ENCODE assay signal across 11 cellular contexts in genomic region chr1:112818990-112819689, GRCh38.
DNase-seq lines count a peak whose midpoint lies in the region; ATAC-seq and TF ChIP-seq lines count a peak whose summit lies in the region.
"Had no signal": no experiment of that assay in that cellular context is flagged by ENCODE, and none has a peak within 500 bp of the region (broad histone marks: within the 10 kb centered on the region; RNA-seq: fewer than 3 reads in every experiment).

No MANE protein-coding gene starts in this region.

- no peak for ATAC-seq in GM23338
- peak; percentile 25 for ATAC-seq in gastroesophageal sphincter
- ATAC-seq in HG02973 (IDR thresholded peaks at IDR 0.05; ENCODE audit: unreplicated experiment) = no peak
- ATAC-seq in GM18517 (IDR thresholded peaks at IDR 0.05; ENCODE audit: unreplicated experiment) = no peak
- no peak for ATAC-seq in activated CD8-positive, alpha-beta T cell treated with anti-CD3 and anti-CD28 coated beads for 36 hours

- peaks cover 11% of the 10 kb centered on the region for H3K36me3 Mint-ChIP-seq in GM23338 (ENCODE audit: low read depth)
- no peaks in the 10 kb centered on the region for H3K36me3 Mint-ChIP-seq in activated CD8-positive, alpha-beta T cell treated with anti-CD3 and anti-CD28 coated beads for 36 hours (ENCODE audit: low read depth)
- H3K36me3 Mint-ChIP-seq: brain had no signal

- H3K4me1 ChIP-seq in GM23338 (ENCODE audit: insufficient read depth) = peaks cover 70% of the 10 kb centered on the region
- no peaks in the 10 kb centered on the region for H3K4me1 ChIP-seq in gastroesophageal sphincter
- peaks cover 8% of the 10 kb centered on the region for H3K4me1 ChIP-seq in osteoblast (ENCODE audit: insufficient read depth, low read length)

- CTCF ChIA-PET in activated CD8-positive, alpha-beta T cell treated with anti-CD3 and anti-CD28 coated beads for 36 hours (lab: Charles Lee) = interaction anchor here (1.3 kb wide), 1 partner anchor 101 kb away, joined by 4 read pairs; a partner anchor contains a TSS

- H3K27me3 ChIP-seq in GM23338 (ENCODE audit: insufficient read depth) (no peaks in the 10 kb centered on the region), gastroesophageal sphincter (no peaks in the 10 kb centered on the region), osteoblast (ENCODE audit: insufficient read depth, low read length) (no peaks in the 10 kb centered on the region)

- no peak overlapping the region for H3K4me3 Mint-ChIP-seq in GM23338
- no peak overlapping the region for H3K4me3 Mint-ChIP-seq in activated CD8-positive, alpha-beta T cell treated with anti-CD3 and anti-CD28 coated beads for 36 hours
- H3K4me3 Mint-ChIP-seq: brain had no signal

- no peak for TF ChIP-seq CTCF in GM23338 (conservative IDR thresholded peaks at IDR 0.05; ENCODE audit: low read depth in 2 of 2)
- no peak for TF ChIP-seq CTCF in gastroesophageal sphincter (IDR thresholded peaks at IDR 0.05)
- no peak for TF ChIP-seq CTCF in osteoblast (IDR thresholded peaks at IDR 0.05; ENCODE audit: extremely low read depth, low read depth, low read length)
- no peak for TF ChIP-seq CTCF in activated CD8-positive, alpha-beta T cell treated with anti-CD3 and anti-CD28 coated beads for 36 hours (IDR thresholded peaks at IDR 0.05)

- H3F3A ChIP-seq in GM23338 (replicated peaks; ENCODE audit: low read depth) = peaks cover 11% of the 10 kb centered on the region

- H3K4me2 ChIP-seq in GM23338 = peak overlapping the region; percentile 62
- H3K4me2 ChIP-seq in osteoblast (ENCODE audit: insufficient read depth, low read length) = peak overlapping the region; percentile 68

- no peak for TF ChIP-seq EP300 in gastroesophageal sphincter (IDR thresholded peaks at IDR 0.05)

- H3K27ac ChIP-seq in GM23338 (ENCODE audit: low read depth) (peak overlapping the region; percentile 96), gastroesophageal sphincter (no peak overlapping the region), osteoblast (ENCODE audit: low read depth, low read length) (peak overlapping the region; percentile 48)
- H3K27ac ChIP-seq: VCaP had no signal

- intact Hi-C loops in activated CD8-positive, alpha-beta T cell treated with anti-CD3 and anti-CD28 coated beads for 36 hours (cut with micrococcal nuclease) = no loop called here

- H3K27me3 Mint-ChIP-seq in GM23338 (ENCODE audit: insufficient read depth, low read depth, poor library complexity) = peaks cover 11% of the 10 kb centered on the region
- H3K27me3 Mint-ChIP-seq in activated CD8-positive, alpha-beta T cell treated with anti-CD3 and anti-CD28 coated beads for 36 hours = peaks cover 4% of the 10 kb centered on the region
- H3K27me3 Mint-ChIP-seq: brain had no signal

- H3K4me3 ChIP-seq in GM23338 (no peak overlapping the region), gastroesophageal sphincter (no peak overlapping the region), osteoblast (ENCODE audit: insufficient read depth, low read length) (peak overlapping the region; percentile 28)

- peaks cover 33% of the 10 kb centered on the region for H3K4me1 Mint-ChIP-seq in GM23338
- H3K4me1 Mint-ChIP-seq in activated CD8-positive, alpha-beta T cell treated with anti-CD3 and anti-CD28 coated beads for 36 hours (ENCODE audit: low read depth) = no peaks in the 10 kb centered on the region

- peak overlapping the region; percentile 88 for H3K27ac Mint-ChIP-seq in GM23338
- no peak overlapping the region for H3K27ac Mint-ChIP-seq in activated CD8-positive, alpha-beta T cell treated with anti-CD3 and anti-CD28 coated beads for 36 hours

- no peak for DNase-seq in GM23338 (ENCODE audit: low spot score)
- DNase-seq in SIG-M5 treated with dmso at 0.1 percent for 504 hours (lab: John Stamatoyannopoulos, UW; ENCODE audit: unreplicated experiment) = peak; percentile 75
- peak; percentile 89 for DNase-seq in osteoblast (ENCODE audit: insufficient read length, low spot score, missing footprints)
- no peak for DNase-seq in DMS153 treated with DMSO at 0.1 percent for 48 hours (lab: John Stamatoyannopoulos, UW; ENCODE audit: unreplicated experiment)
- DNase-seq in activated CD8-positive, alpha-beta T cell treated with anti-CD3 and anti-CD28 coated beads for 36 hours = no peak
- DNase-seq: MM.1S had no signal

- H4K20me1 ChIP-seq in GM23338 (replicated peaks; ENCODE audit: insufficient read depth) (no peaks in the 10 kb centered on the region), osteoblast (ENCODE audit: insufficient read depth, low read length) (no peaks in the 10 kb centered on the region)

- H3K36me3 ChIP-seq in GM23338 (ENCODE audit: insufficient read depth) (0 out of 2 replicates have a peak, but pooled peaks cover 3% of the 10 kb centered on the region), gastroesophageal sphincter (no peaks in the 10 kb centered on the region), osteoblast (ENCODE audit: insufficient read depth, low read length) (no peaks in the 10 kb centered on the region)

- POLR2A ChIA-PET in activated CD8-positive, alpha-beta T cell treated with anti-CD3 and anti-CD28 coated beads for 36 hours (lab: Charles Lee) = no interaction called here

- H3K9me3 ChIP-seq in gastroesophageal sphincter (no peaks in the 10 kb centered on the region), osteoblast (ENCODE audit: low read depth, low read length) (no peaks in the 10 kb centered on the region)

- H3K9me2 ChIP-seq in GM23338 (ENCODE audit: insufficient read depth) = no peaks in the 10 kb centered on the region

- WGBS in gastroesophageal sphincter (ENCODE audit: low coverage in 1 of 2), 2 donors = 17 to 67% methylated on average over 1 to 4 of the region's 4 CpGs

- peaks cover 9% of the 10 kb centered on the region for H3K79me2 ChIP-seq in GM23338 (replicated peaks; ENCODE audit: insufficient read depth)
- no peaks in the 10 kb centered on the region for H3K79me2 ChIP-seq in osteoblast (ENCODE audit: insufficient read depth, low read length)

- TF ChIP-seq POLR2A in gastroesophageal sphincter (IDR thresholded peaks at IDR 0.05) = no peak

- no peak overlapping the region for H2AFZ ChIP-seq in GM23338
- peak overlapping the region; percentile 5 for H2AFZ ChIP-seq in osteoblast (ENCODE audit: low read length)

- H3K9me3 Mint-ChIP-seq in GM23338 = peaks cover 6% of the 10 kb centered on the region
- no peaks in the 10 kb centered on the region for H3K9me3 Mint-ChIP-seq in activated CD8-positive, alpha-beta T cell treated with anti-CD3 and anti-CD28 coated beads for 36 hours

TF ChIP-seq in GM23338, 12 proteins besides CTCF, POLR2A, EP300 and RAD21 (continues in another document):
- no peak for TF ChIP-seq ZNF462 (CRISPR knock-in tag; IDR thresholded peaks at IDR 0.05)
- no peak for TF ChIP-seq STAT1 (IDR thresholded peaks at IDR 0.05; ENCODE audit: unreplicated experiment)
- no peak for TF ChIP-seq ZNF114 (CRISPR knock-in tag; IDR thresholded peaks at IDR 0.05)

Comparison
In these comparisons a context has a peak if more than half of its experiments do, and no peak if none do; other contexts are left out.
1. DNase-seq: peak in SIG-M5 treated with dmso at 0.1 percent for 504 hours (single experiment) and osteoblast (single experiment); none in GM23338 (single experiment), DMS153 treated with DMSO at 0.1 percent for 48 hours (single experiment) and activated CD8-positive, alpha-beta T cell treated with anti-CD3 and anti-CD28 coated beads for 36 hours (single experiment).
2. H3K27ac ChIP-seq: peak in GM23338 (single experiment) and osteoblast (single experiment); none in gastroesophageal sphincter (0 of 4).